Comparison of ENCODE assay signal across 8 cellular contexts in the genomic region with DNA sequence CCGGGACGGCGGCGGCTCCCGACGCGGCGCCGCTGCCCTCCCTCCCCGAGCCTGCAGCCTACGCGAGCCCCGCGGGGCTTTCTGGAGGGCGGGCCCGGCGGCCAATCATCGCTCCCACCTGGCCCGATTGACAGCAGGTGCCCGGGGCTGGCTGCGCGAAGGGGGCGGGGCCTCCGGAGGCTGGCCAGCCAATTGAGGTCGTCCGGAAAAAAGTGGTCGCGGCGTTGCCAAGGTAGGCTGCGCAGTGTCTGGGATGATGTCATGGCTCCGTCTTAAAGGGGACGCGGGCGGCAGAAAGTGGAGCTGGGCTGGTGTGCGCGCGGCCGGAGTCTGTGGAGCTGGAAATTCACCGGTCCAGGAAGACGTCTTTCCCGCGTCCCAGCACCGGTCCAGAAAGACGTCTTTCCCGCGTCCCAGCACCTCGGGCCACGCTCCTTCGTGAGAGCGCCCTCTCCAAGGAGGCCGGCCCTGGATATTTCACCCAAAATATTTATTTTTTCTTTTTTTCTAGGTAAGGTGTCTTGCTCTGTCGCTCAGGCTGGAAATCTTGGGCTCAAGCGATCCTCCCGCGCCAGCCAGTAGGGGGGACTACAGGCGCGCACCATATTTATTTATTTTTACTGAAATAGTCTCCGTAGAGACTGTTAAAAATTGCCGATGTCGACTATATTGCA. TPM values are rescaled to one million over a fixed set of nuclear protein-coding genes. Genes with fewer than 3 reads are reported as not detected.
DNase-seq lines count a peak whose midpoint lies in the region; ATAC-seq and TF ChIP-seq lines count a peak whose summit lies in the region.

A gene (minus strand): TSS at position 83 of the 674 bp plus-strand sequence. CDS start 154 bp downstream, outside the sequence.

- H3K4me1 ChIP-seq in ES-I3 (ENCODE audit: insufficient read depth, low read length) (peaks cover 9% of the 10 kb centered on the region), Loucy (ENCODE audit: insufficient read depth, low read length, poor library complexity, severe bottlenecking) (peaks cover 31% of the 10 kb centered on the region)

- H3K27me3 ChIP-seq in H7 (ENCODE audit: control insufficient read depth, insufficient read depth, low read length) (no peaks in the 10 kb centered on the region), Loucy (ENCODE audit: insufficient read depth, low read length, poor library complexity, severe bottlenecking) (no peaks in the 10 kb centered on the region)

- H3K4me2 ChIP-seq in Loucy (ENCODE audit: low read depth, low read length, poor library complexity, severe bottlenecking): peak within 1 kb of the TSS; percentile 91

- DNase-seq in H7 (peak; percentile 99), fibroblast of peridontal ligament (ENCODE audit: extremely low read depth) (peak; percentile 97), natural killer cell (peak; percentile 98)
- DNase-seq in activated T-helper 9 cell treated with anti-CD3 and anti-CD28 coated beads, Interleukin-2, amount 50 U/mL, for 16 hours (ENCODE audit: low read depth): peak; percentile 97
- DNase-seq in stimulated activated naive CD4-positive, alpha-beta T cell treated with Interleukin-2 at 50 U/mL for 16 hours (lab: John Stamatoyannopoulos, UW): peak; percentile 97

- TF ChIP-seq POLR2A in Raji (IDR thresholded peaks at IDR 0.05; ENCODE audit: insufficient read depth, low read depth, low read length): peak; percentile 68

- peaks cover 18% of the 10 kb centered on the region for H4K20me1 ChIP-seq in Loucy (ENCODE audit: insufficient read depth, low read length, poor library complexity, severe bottlenecking)

- peak within 1 kb of the TSS; percentile 94 for H2AFZ ChIP-seq in Loucy (ENCODE audit: low read length)

- peak within 1 kb of the TSS; percentile 93 for H3K4me3 Mint-ChIP-seq in natural killer cell

- peak; percentile 71 for TF ChIP-seq CTCF in Loucy (conservative IDR thresholded peaks at IDR 0.05; ENCODE audit: low read length)
- peak; percentile 61 for TF ChIP-seq CTCF in natural killer cell (IDR thresholded peaks at IDR 0.05)

- peaks cover 29 to 34% of the 10 kb centered on the region in 2 donors for H3K4me1 Mint-ChIP-seq in natural killer cell

- H3K9me2 ChIP-seq in Loucy (replicated peaks; ENCODE audit: low read depth, low read length): no peaks in the 10 kb centered on the region

- H3K27ac Mint-ChIP-seq in natural killer cell: peak within 1 kb of the TSS; percentile 95 to 97

- intact Hi-C loops in natural killer cell (cut with micrococcal nuclease): loop anchor here (2.0 to 5.0 kb wide), 3 partner anchors 33 to 83 kb away; a partner anchor contains a TSS

- peaks cover 46% of the 10 kb centered on the region for H3K79me2 ChIP-seq in Loucy (ENCODE audit: insufficient read depth, low read length)

- H3K4me3 ChIP-seq in H7 (ENCODE audit: insufficient read depth, low read depth, low read length) (peak within 1 kb of the TSS; percentile 74), Loucy (ENCODE audit: low read length, poor library complexity, severe bottlenecking) (peak within 1 kb of the TSS; percentile 89)

- no peaks in the 10 kb centered on the region; the same call in 1 of the 2 replicates for H3K36me3 ChIP-seq in ES-I3 (ENCODE audit: insufficient read depth, low read length)
- H3K36me3 ChIP-seq in H7 (replicated peaks; ENCODE audit: control insufficient read depth, insufficient read depth, low read length): no peaks in the 10 kb centered on the region; the same call in 1 of the 2 replicates
- H3K36me3 ChIP-seq in Loucy (ENCODE audit: insufficient read depth, low read length): no peaks in the 10 kb centered on the region; the same call in 1 of the 2 replicates

- H3K9ac ChIP-seq in ES-I3 (ENCODE audit: low read depth, low read length) (peak within 1 kb of the TSS; percentile 86), Loucy (ENCODE audit: low read depth, low read length, poor library complexity, severe bottlenecking) (peak within 1 kb of the TSS; percentile 84)

- H3K9me3 ChIP-seq in ES-I3 (ENCODE audit: control insufficient read depth, insufficient read depth, low read length): no peaks in the 10 kb centered on the region
- no peaks in the 10 kb centered on the region for H3K9me3 ChIP-seq in Loucy (ENCODE audit: insufficient read depth, low read depth, low read length)

- peak; percentile 82 to 96 (median 90) for ATAC-seq in natural killer cell

- H3K27me3 Mint-ChIP-seq in natural killer cell (ENCODE audit: low read depth in 2 of 2): no peaks in the 10 kb centered on the region

- no peaks in the 10 kb centered on the region for H3K9me3 Mint-ChIP-seq in natural killer cell

- no peaks in the 10 kb centered on the region for H3F3A ChIP-seq in Loucy (ENCODE audit: low read depth)

- no peaks in the 10 kb centered on the region for H3K36me3 Mint-ChIP-seq in natural killer cell

RNA-seq across cellular contexts. Expression of the gene that starts here (rescaled TPM):
- 49.7 and 58.3 TPM in 2 replicates for total RNA-seq in H7 (2014; rRNA removed; shearing (Covaris generic))
- 10 to 100 TPM; 71.6 to 81.1 (median 73.1) TPM for total RNA-seq in natural killer cell

Comparison
In these comparisons a context has a peak if more than half of its experiments do, and no peak if none do; other contexts are left out.
1. Peak in every context shown above with its lines: DNase-seq, ATAC-seq and H3K4me3 ChIP-seq.